ENCODE assay signal across 15 cellular contexts in the genomic region with DNA sequence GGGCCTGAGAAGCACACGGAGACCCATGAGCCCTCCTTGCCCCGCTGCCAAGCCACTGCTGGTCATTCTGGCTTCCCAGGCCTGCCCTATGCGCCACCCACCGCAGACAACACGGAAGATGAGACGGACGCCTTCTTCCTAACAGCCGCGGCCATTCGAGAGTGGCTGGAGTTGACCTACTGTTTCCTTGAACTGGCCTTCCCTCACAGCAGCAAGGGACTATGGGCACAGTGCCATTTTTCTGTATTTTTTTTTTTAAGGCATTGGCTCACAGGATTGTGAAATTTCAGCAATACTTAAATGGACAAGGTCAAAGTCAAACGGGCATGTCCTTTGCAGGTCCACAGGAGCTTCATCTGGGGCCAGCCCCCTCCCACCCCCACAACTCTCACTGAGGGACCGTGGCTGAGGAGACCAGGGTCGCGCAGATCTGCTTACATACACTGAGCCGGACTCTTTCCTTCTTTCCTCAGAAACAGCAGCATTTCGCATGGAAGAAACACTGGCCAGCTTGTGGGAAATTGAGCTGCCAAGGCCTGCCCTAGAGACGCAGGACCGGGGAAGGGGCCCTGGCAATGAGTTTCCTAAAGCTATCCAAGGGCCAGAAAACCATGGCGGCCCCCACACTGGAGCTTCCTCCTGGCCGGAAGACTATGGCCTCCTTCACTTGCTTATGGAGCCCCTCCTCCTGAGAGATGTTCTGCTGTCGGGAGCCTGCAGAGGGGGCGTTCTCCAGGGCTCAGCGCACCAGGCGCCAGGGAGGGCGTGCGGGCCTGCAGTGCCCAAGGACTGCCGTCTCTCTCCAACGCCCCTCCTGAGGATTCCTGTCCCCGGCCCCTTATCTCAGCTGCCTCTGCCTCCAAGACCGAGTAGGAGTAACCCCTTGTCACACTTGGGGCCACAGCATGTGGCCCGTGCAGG.
DNase-seq lines count a peak whose midpoint lies in the region; ATAC-seq, FAIRE-seq and TF ChIP-seq lines count a peak whose summit lies in the region.
"Had no signal": no experiment of that assay in that cellular context is flagged by ENCODE, and none has a peak within 500 bp of the region (broad histone marks: within the 10 kb centered on the region; RNA-seq: fewer than 3 reads in every experiment).

No MANE protein-coding gene starts in this region.

- no peak overlapping the region for H2BK120ac ChIP-seq in mesenchymal stem cell (ENCODE audit: low read depth, low read length)

- H3K9me3 ChIP-seq in astrocyte (ENCODE audit: insufficient read depth, low read depth, low read length) (no peaks in the 10 kb centered on the region), mesenchymal stem cell (ENCODE audit: control insufficient read depth, low read length) (no peaks in the 10 kb centered on the region), Karpas-422 (ENCODE audit: low read length) (no peaks in the 10 kb centered on the region)

- peaks cover 5% of the 10 kb centered on the region for H3K4me1 ChIP-seq in astrocyte (ENCODE audit: insufficient read depth, low read length)
- peaks cover 6% of the 10 kb centered on the region for H3K4me1 ChIP-seq in mesenchymal stem cell (ENCODE audit: control insufficient read depth, insufficient read depth, low read depth, low read length)
- H3K4me1 ChIP-seq in Karpas-422 (ENCODE audit: low read length): no peaks in the 10 kb centered on the region

- H3K4ac ChIP-seq in mesenchymal stem cell (ENCODE audit: low read depth in 1 of 2, low read length in 2 of 2): no peak overlapping the region

- H3K36me3 Mint-ChIP-seq in astrocyte (ENCODE audit: low read depth, unreplicated experiment): peaks cover 32% of the 10 kb centered on the region
- H3K36me3 Mint-ChIP-seq: memory B cell had no signal

- FAIRE-seq in astrocyte (lab: Jason Lieb, UNC): no peak

- H3K4me3 ChIP-seq in astrocyte (ENCODE audit: insufficient read depth, low read depth, low read length) (no peak overlapping the region), mesenchymal stem cell (ENCODE audit: insufficient read depth in 1 of 2, low read depth in 1 of 2, low read length in 2 of 2) (no peak overlapping the region), Karpas-422 (ENCODE audit: low read length) (no peak overlapping the region)
- H3K4me3 ChIP-seq: cardiac muscle cell had no signal

- H3K18ac ChIP-seq in mesenchymal stem cell (ENCODE audit: low read depth in 1 of 2, low read length in 2 of 2): no peak overlapping the region

- no peaks in the 10 kb centered on the region for H3K79me2 ChIP-seq in astrocyte (ENCODE audit: insufficient read depth, low read length)
- no peaks in the 10 kb centered on the region for H3K79me2 ChIP-seq in Karpas-422 (ENCODE audit: low read length)

- H3K4me2 ChIP-seq in astrocyte (ENCODE audit: low read length) (peak overlapping the region; percentile 10), mesenchymal stem cell (ENCODE audit: low read length, poor library complexity, severe bottlenecking) (no peak overlapping the region), Karpas-422 (ENCODE audit: low read depth, low read length, poor library complexity, severe bottlenecking) (no peak overlapping the region)

- no peaks in the 10 kb centered on the region for H4K20me1 ChIP-seq in astrocyte (ENCODE audit: insufficient read depth, low read length)
- no peaks in the 10 kb centered on the region for H4K20me1 ChIP-seq in Karpas-422 (ENCODE audit: insufficient read depth, low read depth, low read length)

- H3K27me3 ChIP-seq in astrocyte (ENCODE audit: insufficient read depth, low read length) (no peaks in the 10 kb centered on the region), mesenchymal stem cell (ENCODE audit: control insufficient read depth in 1 of 2, insufficient read depth in 1 of 2, low read length in 2 of 2) (peaks cover 0 to 15% of the 10 kb centered on the region in 2 experiments), Karpas-422 (ENCODE audit: low read length) (no peaks in the 10 kb centered on the region)
- H3K27me3 ChIP-seq: cardiac muscle cell had no signal

- ATAC-seq in GM19035 (IDR thresholded peaks at IDR 0.05; ENCODE audit: unreplicated experiment) (peak; percentile 14), HG03439 (IDR thresholded peaks at IDR 0.05; ENCODE audit: unreplicated experiment) (peak; percentile 19), HG02798 (IDR thresholded peaks at IDR 0.05; ENCODE audit: poor library complexity, unreplicated experiment) (no peak)

- no peak overlapping the region for H2BK15ac ChIP-seq in mesenchymal stem cell (ENCODE audit: low read depth, poor library complexity, severe bottlenecking)

- peaks cover 19% of the 10 kb centered on the region for H3K4me1 Mint-ChIP-seq in astrocyte (ENCODE audit: low read depth, unreplicated experiment)

- peak overlapping the region; percentile 47 for H3K27ac Mint-ChIP-seq in astrocyte (ENCODE audit: unreplicated experiment)
- H3K27ac Mint-ChIP-seq: memory B cell; T-helper 2 cell treated with Interferon-gamma antibody and Interleukin-4, amounts not matched to agents 5 μg/mL and 100 μg/mL, for 36 hours had no signal

- 87% methylated on average over 31 of the region's 31 CpGs for WGBS in mesenchymal stem cell

- no peak overlapping the region for H2AK5ac ChIP-seq in mesenchymal stem cell (ENCODE audit: low read length, severe bottlenecking)

- no peaks in the 10 kb centered on the region for H3K9me2 ChIP-seq in Karpas-422 (replicated peaks; ENCODE audit: insufficient read depth, low read length)

- H3K23ac ChIP-seq in mesenchymal stem cell (ENCODE audit: low read length in 2 of 2): no peak overlapping the region

- H3K9me3 Mint-ChIP-seq in astrocyte (ENCODE audit: unreplicated experiment): no peaks in the 10 kb centered on the region
- H3K9me3 Mint-ChIP-seq: memory B cell; T-helper 2 cell treated with Interferon-gamma antibody and Interleukin-4, amounts not matched to agents 5 μg/mL and 100 μg/mL, for 36 hours had no signal

- DNase-seq in astrocyte (ENCODE audit: low read depth): no peak
- DNase-seq in mesenchymal stem cell: peak; percentile 10
- no peak for DNase-seq in Karpas-422
- DNase-seq in SKM-1 treated with dmso at 0.1 percent for 144 hours (lab: John Stamatoyannopoulos, UW; ENCODE audit: unreplicated experiment): no peak
- no peak for DNase-seq in DMS53 (lab: John Stamatoyannopoulos, UW)
- DNase-seq: DMS153, foreskin melanocyte, NCI-H1092, NCI-H82 had no signal

- H4K91ac ChIP-seq in mesenchymal stem cell (ENCODE audit: low read length): no peak overlapping the region

- H3K27me3 Mint-ChIP-seq in astrocyte (ENCODE audit: low read depth, unreplicated experiment): peaks cover 2% of the 10 kb centered on the region

- H2AFZ ChIP-seq in astrocyte (ENCODE audit: low read depth, low read length) (no peak overlapping the region), mesenchymal stem cell (ENCODE audit: low read depth, low read length) (no peak overlapping the region), Karpas-422 (ENCODE audit: low read length) (no peak overlapping the region)

- no peak overlapping the region for H3K4me3 Mint-ChIP-seq in astrocyte (ENCODE audit: unreplicated experiment)
- H3K4me3 Mint-ChIP-seq: memory B cell; T-helper 2 cell treated with Interferon-gamma antibody and Interleukin-4, amounts not matched to agents 5 μg/mL and 100 μg/mL, for 36 hours had no signal

- H3K9ac ChIP-seq in astrocyte (ENCODE audit: low read length): no peak overlapping the region
- no peak overlapping the region for H3K9ac ChIP-seq in mesenchymal stem cell (ENCODE audit: low read length)
- H3K9ac ChIP-seq in Karpas-422 (ENCODE audit: low read length): no peak overlapping the region

- H3K79me1 ChIP-seq in mesenchymal stem cell (replicated peaks; ENCODE audit: low read length, poor library complexity, severe bottlenecking): no peaks in the 10 kb centered on the region

- H2BK12ac ChIP-seq in mesenchymal stem cell (ENCODE audit: low read length in 2 of 2): no peak overlapping the region

- no peak overlapping the region for H4K8ac ChIP-seq in mesenchymal stem cell (ENCODE audit: low read length)

- no peak overlapping the region for H2BK5ac ChIP-seq in mesenchymal stem cell (ENCODE audit: low read depth, low read length, poor library complexity, severe bottlenecking)

- H3K27ac ChIP-seq in astrocyte (ENCODE audit: low read depth, low read length): no peak overlapping the region
- no peak overlapping the region for H3K27ac ChIP-seq in mesenchymal stem cell (ENCODE audit: low read length, poor library complexity, severe bottlenecking)
- no peak overlapping the region for H3K27ac ChIP-seq in Karpas-422 (ENCODE audit: low read length)
- H3K27ac ChIP-seq: cardiac muscle cell had no signal

- no peaks in the 10 kb centered on the region for H3K36me3 ChIP-seq in astrocyte (ENCODE audit: insufficient read depth, low read length)
- H3K36me3 ChIP-seq in mesenchymal stem cell (ENCODE audit: control insufficient read depth in 1 of 2, insufficient read depth in 2 of 2, low read depth in 1 of 2, low read length in 2 of 2): no peaks in the 10 kb centered on the region
- no peaks in the 10 kb centered on the region for H3K36me3 ChIP-seq in Karpas-422 (ENCODE audit: insufficient read depth, low read length)
- H3K36me3 ChIP-seq: cardiac muscle cell had no signal

- no peak for TF ChIP-seq CTCF in astrocyte (IDR thresholded peaks at IDR 0.05; ENCODE audit: insufficient read depth, low read depth, low read length)

- H3K14ac ChIP-seq in mesenchymal stem cell (ENCODE audit: low read length in 2 of 2): no peak overlapping the region
